1 cellular context compared by ENCODE assay signal in the genomic region with DNA sequence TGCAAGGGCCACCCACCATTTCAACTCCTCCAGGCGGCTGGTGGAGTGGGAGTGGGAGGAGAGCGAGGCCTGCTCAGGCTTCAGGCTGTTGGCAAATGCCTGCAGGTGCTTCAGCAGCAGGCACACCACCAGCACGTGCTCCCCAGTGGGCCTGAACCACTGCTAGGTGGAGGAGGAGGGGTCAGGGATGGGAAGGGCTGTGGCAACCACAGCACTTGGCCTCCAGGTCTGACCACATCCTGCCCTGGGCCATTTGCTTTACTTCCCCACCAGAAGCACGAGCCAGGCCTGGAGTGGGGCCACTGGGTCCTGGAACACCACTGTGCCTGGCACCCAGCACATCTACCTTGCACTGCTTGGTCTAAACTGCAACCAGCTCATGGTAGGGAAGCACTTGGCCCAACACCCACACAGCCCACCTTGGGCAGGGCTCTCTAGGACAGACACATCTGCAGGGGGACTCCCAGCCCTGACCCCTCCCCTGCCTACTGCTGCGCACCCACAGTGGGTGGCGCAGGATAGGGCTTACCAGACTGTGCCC.
TF ChIP-seq lines count a peak whose summit lies in the region.

No MANE protein-coding gene starts in this region.

TF ChIP-seq in K562, 482 proteins besides CTCF, POLR2A, EP300 and RAD21:
- TF ChIP-seq, protein P1, sequence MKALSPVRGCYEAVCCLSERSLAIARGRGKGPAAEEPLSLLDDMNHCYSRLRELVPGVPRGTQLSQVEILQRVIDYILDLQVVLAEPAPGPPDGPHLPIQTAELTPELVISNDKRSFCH (CRISPR knock-in tag; IDR thresholded peaks at IDR 0.05) = no peak
- TF ChIP-seq, protein P1 (tag; IDR thresholded peaks at IDR 0.05) = no peak
- TF ChIP-seq BHLHE40 (IDR thresholded peaks at IDR 0.05; ENCODE audit: low read length) (0 out of 2 replicates have a peak, but pooled peaks have one; percentile 21), SAFB2 (IDR thresholded peaks at IDR 0.05; ENCODE audit: borderline replicate concordance, low read depth, low read length, severe bottlenecking) (no peak), ZNF197 (CRISPR knock-in tag; IDR thresholded peaks at IDR 0.05; ENCODE audit: low read depth) (no peak), RHOXF2B (CRISPR knock-in tag; conservative IDR thresholded peaks at IDR 0.05) (no peak), SMARCE1 (IDR thresholded peaks at IDR 0.05) (no peak), GABPA (tag; conservative IDR thresholded peaks at IDR 0.05; ENCODE audit: low read depth) (no peak), LARP7 (IDR thresholded peaks at IDR 0.05) (no peak)
